ENCODE assay signal across 25 cellular contexts in the genomic region with DNA sequence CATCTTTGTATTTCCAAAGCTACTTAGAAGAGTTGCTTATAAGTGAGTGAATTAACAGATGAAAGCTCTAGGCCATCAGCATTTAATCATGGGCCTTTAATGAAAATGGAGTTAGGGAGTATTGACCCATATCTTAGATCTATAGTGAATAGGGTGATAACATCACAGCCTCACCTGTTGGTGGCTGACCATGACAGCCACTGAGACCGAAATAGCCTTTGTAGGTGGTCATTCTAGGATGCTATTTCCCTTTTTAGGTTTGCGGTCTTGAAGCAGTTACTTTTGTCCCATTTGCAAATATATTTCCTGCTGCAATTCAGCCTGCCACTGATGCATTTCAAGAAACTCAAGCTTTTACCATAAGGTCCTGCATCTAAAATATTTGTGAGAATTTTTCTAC.
DNase-seq lines count a peak whose midpoint lies in the region; ATAC-seq, FAIRE-seq and TF ChIP-seq lines count a peak whose summit lies in the region.
"Had no signal": no experiment of that assay in that cellular context is flagged by ENCODE, and none has a peak within 500 bp of the region (broad histone marks: within the 10 kb centered on the region; RNA-seq: fewer than 3 reads in every experiment).

No MANE protein-coding gene starts in this region.

- DNase-seq in GM19239 (ENCODE audit: insufficient read length, low spot score) (no peak), GM12878 (ENCODE audit: low read depth, low spot score) (no peak), dedifferentiated amniotic fluid mesenchymal stem cell (ENCODE audit: extremely low spot score) (no peak), GM12892 (ENCODE audit: insufficient read length) (no peak)
- DNase-seq in stimulated activated naive CD8-positive, alpha-beta T cell treated with anti-CD3 and anti-CD28 coated beads, Interleukin-15, amount 100 ng/mL, for 72 hours: no peak
- DNase-seq: CD4-positive, CD25-positive, alpha-beta regulatory T cell; EL; GF-D8; IMR-90; NCI-H1105; NCI-H146; NCI-H2029; NCI-H2227 treated with DMSO at 0.1 percent for 48 hours; NCI-H510A; PC-9; SHP77 treated with DMSO at 0.1 percent for 48 hours had no signal

- SMC1A ChIA-PET in GM12878 (lab: Charles Lee; ENCODE audit: uncharacterized antibody, unreplicated experiment): no interaction called here

- POLR2A ChIA-PET in GM12878 (lab: Charles Lee): no interaction called here

- H3K4me3 Mint-ChIP-seq in stimulated activated naive CD8-positive, alpha-beta T cell treated with anti-CD3 and anti-CD28 coated beads, Interleukin-15, amount 100 ng/mL, for 72 hours: no peak overlapping the region
- H3K4me3 Mint-ChIP-seq: CD4-positive, CD25-positive, alpha-beta regulatory T cell; T-helper 2 cell treated with Interferon-gamma antibody and Interleukin-4, amounts not matched to agents 5 μg/mL and 100 μg/mL, for 36 hours had no signal

- no TSS peak for BruUV-seq in GM12878 (replicated peaks; lab: Mats Ljungman, UMichigan)

- no peak for TF ChIP-seq CTCF in GM12878 (IDR thresholded peaks at IDR 0.05 in 2 of 3, conservative IDR thresholded peaks at IDR 0.05 in 1 of 3; ENCODE audit: control insufficient read depth in 2 of 3, extremely low read depth in 1 of 3, insufficient read depth in 1 of 3, low read depth in 3 of 3, low read length in 3 of 3)

- TF ChIP-seq RAD21 in GM12878 (IDR thresholded peaks at IDR 0.05; ENCODE audit: insufficient read depth, low read depth, low read length): no peak

- ATAC-seq in HG02623 (IDR thresholded peaks at IDR 0.05; ENCODE audit: unreplicated experiment) (peak; percentile 44), HG02938 (IDR thresholded peaks at IDR 0.05; ENCODE audit: unreplicated experiment) (peak; percentile 54), GM12878 (0 out of 3 replicates have a peak, but pooled peaks have one; percentile 27)
- ATAC-seq in stimulated activated naive CD8-positive, alpha-beta T cell treated with anti-CD3 and anti-CD28 coated beads, Interleukin-15, amount 100 ng/mL, for 72 hours: no peak
- ATAC-seq: HCT116 had no signal

- H3K9me3 Mint-ChIP-seq in stimulated activated naive CD8-positive, alpha-beta T cell treated with anti-CD3 and anti-CD28 coated beads, Interleukin-15, amount 100 ng/mL, for 72 hours: no peaks in the 10 kb centered on the region
- H3K9me3 Mint-ChIP-seq: T-helper 2 cell treated with Interferon-gamma antibody and Interleukin-4, amounts not matched to agents 5 μg/mL and 100 μg/mL, for 36 hours had no signal

- FAIRE-seq in GM19239 (lab: Jason Lieb, UNC): peak; percentile 26
- FAIRE-seq in GM12878 (lab: Jason Lieb, UNC): no peak
- no peak for FAIRE-seq in GM12892 (lab: Jason Lieb, UNC)
- FAIRE-seq: H1 had no signal

- H3K27ac ChIP-seq in GM12878 (ENCODE audit: control insufficient read depth, insufficient read depth): no peak overlapping the region
- H3K27ac ChIP-seq: HL-60, KMS-11, PC-9, RWPE1, SK-N-MC had no signal

- no peaks in the 10 kb centered on the region for H3K36me3 ChIP-seq in GM12878 (ENCODE audit: control insufficient read depth in 2 of 2, insufficient read depth in 2 of 2, low read length in 1 of 2)

- H3K9me3 ChIP-seq in GM12878 (replicated peaks; ENCODE audit: control insufficient read depth, insufficient read depth, low read length): no peaks in the 10 kb centered on the region

- H3K27me3 Mint-ChIP-seq in stimulated activated naive CD8-positive, alpha-beta T cell treated with anti-CD3 and anti-CD28 coated beads, Interleukin-15, amount 100 ng/mL, for 72 hours: no peaks in the 10 kb centered on the region
- H3K27me3 Mint-ChIP-seq: CD4-positive, CD25-positive, alpha-beta regulatory T cell had no signal

- TF ChIP-seq POLR2A in GM12878 (IDR thresholded peaks at IDR 0.05; ENCODE audit: low read depth, low read length): no peak
- TF ChIP-seq POLR2A in GM12892 (IDR thresholded peaks at IDR 0.05; ENCODE audit: low read depth, low read length): no peak

- H3K79me2 ChIP-seq in GM12878 (ENCODE audit: control insufficient read depth, insufficient read depth, low read length): no peaks in the 10 kb centered on the region

- RAD21 ChIA-PET in GM12878 (lab: Charles Lee; ENCODE audit: unreplicated experiment): no interaction called here

- H3K9ac ChIP-seq in GM12878 (ENCODE audit: control insufficient read depth, insufficient read depth, low read length): no peak overlapping the region
- H3K9ac ChIP-seq: KMS-11 had no signal

- CTCF ChIA-PET in GM12878 (lab: Yijun Ruan, JAX): no interaction called here

- no peak overlapping the region for H3K4me3 ChIP-seq in GM12878
- H3K4me3 ChIP-seq: PC-9, SK-N-MC had no signal

- WGBS in GM12878 (ENCODE audit: insufficient coverage, insufficient replicate concordance, low lambda C conversion rate, missing lambda C conversion rate): 22% methylated on average over 2 of the region's 2 CpGs

- H3K4me1 ChIP-seq in GM12878 (ENCODE audit: control insufficient read depth, insufficient read depth, low read length): no peaks in the 10 kb centered on the region

- no peaks in the 10 kb centered on the region for H3K27me3 ChIP-seq in GM12878 (replicated peaks in 1 of 2; ENCODE audit: control insufficient read depth in 2 of 2, insufficient read depth in 2 of 2, low read length in 1 of 2)

- H3K4me2 ChIP-seq in GM12878 (ENCODE audit: control insufficient read depth, insufficient read depth): no peak overlapping the region
- H3K4me2 ChIP-seq: KMS-11, PC-9 had no signal

- no peak for TF ChIP-seq EP300 in GM12878 (IDR thresholded peaks at IDR 0.05; ENCODE audit: borderline replicate concordance in 1 of 2, control insufficient read depth in 1 of 2, low read depth in 2 of 2, low read length in 2 of 2)

- no peak overlapping the region for H3K27ac Mint-ChIP-seq in stimulated activated naive CD8-positive, alpha-beta T cell treated with anti-CD3 and anti-CD28 coated beads, Interleukin-15, amount 100 ng/mL, for 72 hours
- H3K27ac Mint-ChIP-seq: CD4-positive, CD25-positive, alpha-beta regulatory T cell; T-helper 2 cell treated with Interferon-gamma antibody and Interleukin-4, amounts not matched to agents 5 μg/mL and 100 μg/mL, for 36 hours had no signal

- H4K20me1 ChIP-seq in GM12878 (ENCODE audit: control insufficient read depth, insufficient read depth): no peaks in the 10 kb centered on the region

- intact Hi-C loops in GM12878 (cut with micrococcal nuclease; ENCODE audit: unreplicated experiment): no loop called here

- H3K4me1 Mint-ChIP-seq in stimulated activated naive CD8-positive, alpha-beta T cell treated with anti-CD3 and anti-CD28 coated beads, Interleukin-15, amount 100 ng/mL, for 72 hours: no peaks in the 10 kb centered on the region
- H3K4me1 Mint-ChIP-seq: CD4-positive, CD25-positive, alpha-beta regulatory T cell had no signal

- no peak overlapping the region for H2AFZ ChIP-seq in GM12878 (ENCODE audit: control insufficient read depth, low read depth, low read length)
- H2AFZ ChIP-seq: PC-9 had no signal

- in situ Hi-C loops in GM12878 (cut with MboI): no loop called here

TF ChIP-seq in GM12878, 131 proteins besides CTCF, POLR2A, EP300 and RAD21 (continues in another document):
- TF ChIP-seq CEBPZ (IDR thresholded peaks at IDR 0.05; ENCODE audit: low read depth, low read length): no peak
- TF ChIP-seq ATF7 (IDR thresholded peaks at IDR 0.05; ENCODE audit: low read depth): no peak
- no peak for TF ChIP-seq PML (IDR thresholded peaks at IDR 0.05; ENCODE audit: low read length)
- no peak for TF ChIP-seq NR2C2 (IDR thresholded peaks at IDR 0.05; ENCODE audit: borderline replicate concordance, control insufficient read depth, insufficient read length, low read depth)
- no peak for TF ChIP-seq CHD1 (IDR thresholded peaks at IDR 0.05; ENCODE audit: low read depth, low read length)
- no peak for TF ChIP-seq SIX5 (IDR thresholded peaks at IDR 0.05; ENCODE audit: low read depth, low read length, severe bottlenecking)
- TF ChIP-seq EED (IDR thresholded peaks at IDR 0.05; ENCODE audit: low read depth): no peak
